16 cellular contexts compared by ENCODE assay signal in genomic region chr6:126172151-126172550, GRCh38.
DNase-seq lines count a peak whose midpoint lies in the region; ATAC-seq, FAIRE-seq and TF ChIP-seq lines count a peak whose summit lies in the region.
"Had no signal": no experiment of that assay in that cellular context is flagged by ENCODE, and none has a peak within 500 bp of the region (broad histone marks: within the 10 kb centered on the region; RNA-seq: fewer than 3 reads in every experiment).

No MANE protein-coding gene starts in this region.

- no peaks in the 10 kb centered on the region for H3K9me3 Mint-ChIP-seq in astrocyte (ENCODE audit: unreplicated experiment)
- H3K9me3 Mint-ChIP-seq: CD8-positive, alpha-beta memory T cell; GM23338; H9 had no signal

- no peak for TF ChIP-seq CTCF in HepG2 (CRISPR knock-in tag; IDR thresholded peaks at IDR 0.05)
- no peak for TF ChIP-seq CTCF in right lobe of liver (IDR thresholded peaks at IDR 0.05)
- TF ChIP-seq CTCF in astrocyte (IDR thresholded peaks at IDR 0.05; ENCODE audit: insufficient read depth, low read depth, low read length): no peak
- no peak for TF ChIP-seq CTCF in tibial artery (IDR thresholded peaks at IDR 0.05)

- H3K27ac ChIP-seq in HepG2 (ENCODE audit: extremely low read length, insufficient read depth, low read length) (no peak overlapping the region), right lobe of liver (no peak overlapping the region), astrocyte (ENCODE audit: low read depth, low read length) (no peak overlapping the region), tibial artery (no peak overlapping the region)
- H3K27ac ChIP-seq: BLaER1 had no signal

- POLR2A ChIA-PET in HepG2 (lab: Yijun Ruan, JAX): no interaction called here

- no peak for TF ChIP-seq EP300 in HepG2 (IDR thresholded peaks at IDR 0.05; ENCODE audit: low read depth in 2 of 2, low read length in 2 of 2)
- no peak for TF ChIP-seq EP300 in HepG2 (CRISPR knock-in tag; IDR thresholded peaks at IDR 0.05; ENCODE audit: borderline replicate concordance)

- TF ChIP-seq RAD21 in HepG2 (CRISPR knock-in tag; IDR thresholded peaks at IDR 0.05): no peak

- H3K4me1 ChIP-seq in HepG2 (ENCODE audit: insufficient read depth, low read length): no peaks in the 10 kb centered on the region
- H3K4me1 ChIP-seq in right lobe of liver: no peaks in the 10 kb centered on the region
- H3K4me1 ChIP-seq in astrocyte (ENCODE audit: insufficient read depth, low read length): no peaks in the 10 kb centered on the region
- H3K4me1 ChIP-seq in tibial artery: no peaks in the 10 kb centered on the region
- H3K4me1 ChIP-seq: BLaER1 had no signal

- DNase-seq in HepG2 (ENCODE audit: low spot score) (no peak), right lobe of liver (no peak), astrocyte (ENCODE audit: low read depth) (peak; percentile 34), left kidney (ENCODE audit: low read depth, low spot score) (peak; percentile 51), tibial artery (no peak)
- no peak for DNase-seq in activated effector memory CD4-positive, alpha-beta T cell treated with anti-CD3 and anti-CD28 coated beads, Interleukin-2, amount 50 U/mL, for 16 hours
- DNase-seq: 8988T; AML-193; CD8-positive, alpha-beta memory T cell; DMS53; H9 had no signal

- H3K9me3 ChIP-seq in HepG2 (ENCODE audit: low read length) (no peaks in the 10 kb centered on the region), right lobe of liver (no peaks in the 10 kb centered on the region), astrocyte (ENCODE audit: insufficient read depth, low read depth, low read length) (no peaks in the 10 kb centered on the region), tibial artery (no peaks in the 10 kb centered on the region)
- H3K9me3 ChIP-seq: BLaER1 had no signal

- FAIRE-seq in HepG2 (lab: Jason Lieb, UNC) (no peak), astrocyte (lab: Jason Lieb, UNC) (no peak)
- FAIRE-seq: GM12878, GM18507 had no signal

- no peaks in the 10 kb centered on the region for H3K27me3 ChIP-seq in HepG2 (ENCODE audit: control insufficient read depth in 1 of 2, insufficient read depth in 2 of 2, low read length in 2 of 2)
- no peaks in the 10 kb centered on the region for H3K27me3 ChIP-seq in right lobe of liver
- H3K27me3 ChIP-seq in astrocyte (ENCODE audit: insufficient read depth, low read length): no peaks in the 10 kb centered on the region
- no peaks in the 10 kb centered on the region for H3K27me3 ChIP-seq in tibial artery
- H3K27me3 ChIP-seq: BLaER1 had no signal

- intact Hi-C loops in HepG2 (cut with micrococcal nuclease; ENCODE audit: unreplicated experiment): no loop called here
- intact Hi-C loops in right lobe of liver (cut with DNase I): no loop called here
- intact Hi-C loops in tibial artery (cut with DNase I; ENCODE audit: low total_unique reads): no loop called here

- H3K36me3 Mint-ChIP-seq in astrocyte (ENCODE audit: low read depth, unreplicated experiment): no peaks in the 10 kb centered on the region

- no peak for ATAC-seq in HepG2
- no peak for ATAC-seq in right lobe of liver
- ATAC-seq in GM21723 (IDR thresholded peaks at IDR 0.05; ENCODE audit: unreplicated experiment): no peak
- ATAC-seq: GM12878, GM23338 had no signal

- H3K27me3 Mint-ChIP-seq in astrocyte (ENCODE audit: low read depth, unreplicated experiment): peaks cover 2% of the 10 kb centered on the region

- CTCF ChIA-PET in HepG2 (lab: Yijun Ruan, JAX; ENCODE audit: low intra/inter-chr PET ratio, low total read pairs): no interaction called here

- H3K4me3 ChIP-seq in HepG2 (replicated peaks in 1 of 3; ENCODE audit: insufficient read depth in 1 of 3, low read depth in 2 of 3, low read length in 3 of 3): no peak overlapping the region
- H3K4me3 ChIP-seq in right lobe of liver: no peak overlapping the region
- no peak overlapping the region for H3K4me3 ChIP-seq in astrocyte (ENCODE audit: insufficient read depth, low read depth, low read length)
- no peak overlapping the region for H3K4me3 ChIP-seq in tibial artery
- H3K4me3 ChIP-seq: BLaER1, GM12878, GM23338 had no signal

- in situ Hi-C loops in HepG2 (cut with HindIII; ENCODE audit: extremely low pct_ligation_motif_present, low pct_unique_long_range_greater_than_20kb): loop anchor here (10.0 kb wide), 1 partner anchor 483 kb away; no protein-coding TSS in a partner anchor

- no peaks in the 10 kb centered on the region for H3K79me2 ChIP-seq in HepG2 (ENCODE audit: insufficient read depth, low read length)
- no peaks in the 10 kb centered on the region for H3K79me2 ChIP-seq in astrocyte (ENCODE audit: insufficient read depth, low read length)

- no peak overlapping the region for H2AFZ ChIP-seq in HepG2 (ENCODE audit: low read length)
- H2AFZ ChIP-seq in astrocyte (ENCODE audit: low read depth, low read length): no peak overlapping the region
- H2AFZ ChIP-seq: GM23338 had no signal

- no peak overlapping the region for H3K9ac ChIP-seq in HepG2 (ENCODE audit: insufficient read depth, low read depth, low read length)
- H3K9ac ChIP-seq in astrocyte (ENCODE audit: low read length): no peak overlapping the region
- H3K9ac ChIP-seq: BLaER1 had no signal

- H4K20me1 ChIP-seq in HepG2 (ENCODE audit: insufficient read depth, low read length) (no peaks in the 10 kb centered on the region), astrocyte (ENCODE audit: insufficient read depth, low read length) (no peaks in the 10 kb centered on the region)
- H4K20me1 ChIP-seq: BLaER1 had no signal

- H3K4me3 Mint-ChIP-seq in astrocyte (ENCODE audit: unreplicated experiment): no peak overlapping the region
- H3K4me3 Mint-ChIP-seq: CD8-positive, alpha-beta memory T cell; GM23338; H9 had no signal

- H3K36me3 ChIP-seq in HepG2 (replicated peaks in 1 of 2; ENCODE audit: control insufficient read depth in 1 of 2, insufficient read depth in 2 of 2, low read length in 2 of 2) (peaks cover 4% of the 10 kb centered on the region in 2 experiments; a peak in 4 of 5 replicates), right lobe of liver (no peaks in the 10 kb centered on the region), astrocyte (ENCODE audit: insufficient read depth, low read length) (no peaks in the 10 kb centered on the region), tibial artery (no peaks in the 10 kb centered on the region)
- H3K36me3 ChIP-seq: BLaER1 had no signal

- no peaks in the 10 kb centered on the region for H3K4me1 Mint-ChIP-seq in astrocyte (ENCODE audit: low read depth, unreplicated experiment)

- H3K27ac Mint-ChIP-seq in astrocyte (ENCODE audit: unreplicated experiment): no peak overlapping the region
- H3K27ac Mint-ChIP-seq: CD8-positive, alpha-beta memory T cell; GM23338; H9 had no signal

- WGBS in HepG2 (ENCODE audit: low lambda C conversion rate): 100% methylated on average over 2 of the region's 2 CpGs
- WGBS in right lobe of liver (ENCODE audit: insufficient coverage, low coverage, low lambda C conversion rate, missing lambda C conversion rate): 100% methylated on average over 2 of the region's 2 CpGs

- H3K4me2 ChIP-seq in HepG2 (ENCODE audit: low read depth, low read length): no peak overlapping the region
- no peak overlapping the region for H3K4me2 ChIP-seq in astrocyte (ENCODE audit: low read length)
- H3K4me2 ChIP-seq: BLaER1, GM23338 had no signal

- TF ChIP-seq POLR2A in HepG2 (IDR thresholded peaks at IDR 0.05; ENCODE audit: insufficient read depth in 1 of 2, low read depth in 2 of 2, low read length in 2 of 2) (no peak), right lobe of liver (IDR thresholded peaks at IDR 0.05) (no peak)

- no TSS peak for BruUV-seq in HepG2 (replicated peaks; lab: Mats Ljungman, UMichigan)

TF ChIP-seq in HepG2, 621 proteins besides CTCF, POLR2A, EP300 and RAD21:
- TF ChIP-seq MAFK (conservative IDR thresholded peaks at IDR 0.05 in 1 of 2, IDR thresholded peaks at IDR 0.05 in 1 of 2; ENCODE audit: low read length in 2 of 2): peak; percentile 22 to 69; a peak in 2 of 4 replicates
- TF ChIP-seq GABPA (IDR thresholded peaks at IDR 0.05; ENCODE audit: low read depth, low read length): no peak
- TF ChIP-seq GABPA (CRISPR knock-in tag; IDR thresholded peaks at IDR 0.05; ENCODE audit: low read depth): no peak
- 0 out of 2 replicates have a peak, but pooled peaks have one; percentile 17 for TF ChIP-seq MAFF (IDR thresholded peaks at IDR 0.05; ENCODE audit: low read depth, low read length)

Comparison
In these comparisons a context has a peak if more than half of its experiments do, and no peak if none do; other contexts are left out.
1. DNase-seq: peak in astrocyte (single experiment) and left kidney (single experiment); none in HepG2 (single experiment), right lobe of liver (0 of 3), tibial artery (0 of 2) and activated effector memory CD4-positive, alpha-beta T cell treated with anti-CD3 and anti-CD28 coated beads, Interleukin-2, amount 50 U/mL, for 16 hours (single experiment).